18 cellular contexts compared by ENCODE assay signal in genomic region chr2:29193111-29193510, GRCh38.
DNase-seq lines count a peak whose midpoint lies in the region; ATAC-seq, FAIRE-seq and TF ChIP-seq lines count a peak whose summit lies in the region.
"Had no signal": no experiment of that assay in that cellular context is flagged by ENCODE, and none has a peak within 500 bp of the region (broad histone marks: within the 10 kb centered on the region; RNA-seq: fewer than 3 reads in every experiment).

No MANE protein-coding gene starts in this region.

- H2AFZ ChIP-seq in K562 (ENCODE audit: low read depth, low read length) (peak overlapping the region; percentile 39; the same call in 1 of the 2 replicates), trophoblast cell (ENCODE audit: insufficient read depth, low read length, poor library complexity) (no peak overlapping the region)

- POLR2A ChIA-PET in K562 (lab: Yijun Ruan, JAX): interaction anchor here (0.5 to 1.5 kb wide), 4 partner anchors 9 to 182 kb away, joined by 3 to 4 read pairs (median 4); no protein-coding TSS in a partner anchor

- H4K91ac ChIP-seq in trophoblast cell (ENCODE audit: low read depth, low read length): no peak overlapping the region

- H3K79me1 ChIP-seq in trophoblast cell (ENCODE audit: low read length): no peaks in the 10 kb centered on the region

- no peak overlapping the region for H4K12ac ChIP-seq in trophoblast cell (ENCODE audit: low read depth, low read length)

- no peak overlapping the region for H3K4ac ChIP-seq in trophoblast cell (ENCODE audit: low read depth, low read length)

- peak overlapping the region; percentile 25; the same call in 1 of the 2 replicates for H3K27ac Mint-ChIP-seq in HFFc6
- H3K27ac Mint-ChIP-seq: CD4-positive, alpha-beta T cell; H9 had no signal

- ATAC-seq in K562: no peak
- ATAC-seq in GM19351 (IDR thresholded peaks at IDR 0.05; ENCODE audit: unreplicated experiment): no peak

- no peak for TF ChIP-seq RAD21 in K562 (CRISPR knock-in tag; conservative IDR thresholded peaks at IDR 0.05 in 1 of 2, IDR thresholded peaks at IDR 0.05 in 1 of 2)

- DNase-seq in HFFc6: no peak
- no peak for DNase-seq in K562 (ENCODE audit: extremely low read depth in 1 of 4, low spot score in 3 of 4)
- peak; percentile 79 to 90 for DNase-seq in trophoblast cell
- no peak for DNase-seq in NOMO-1 treated with DMSO at 0.1 percent for 48 hours (lab: John Stamatoyannopoulos, UW; ENCODE audit: unreplicated experiment)
- DNase-seq in stimulated activated CD4-positive, alpha-beta T cell treated with anti-CD3 and anti-CD28 coated beads, Interleukin-15, amount 100 ng/mL, for 24 hours: no peak
- DNase-seq: AML-193; Caco-2; CD4-positive, alpha-beta T cell; DMS153; DMS79; GDM1; H9 had no signal

- TF ChIP-seq POLR2A in K562 (conservative IDR thresholded peaks at IDR 0.05): no peak

- H4K20me1 ChIP-seq in K562 (replicated peaks; ENCODE audit: control insufficient read depth, insufficient read depth, low read length): no peaks in the 10 kb centered on the region

- 7% methylated on average over 12 of the region's 12 CpGs for WGBS in K562 (ENCODE audit: insufficient coverage, low coverage, missing lambda C conversion rate)
- WGBS in trophoblast cell (ENCODE audit: extremely low coverage, insufficient coverage, insufficient read length): no CpG with 5 or more reads among the region's 12 CpGs

- peaks cover 53% of the 10 kb centered on the region for H3K4me1 Mint-ChIP-seq in HFFc6 (ENCODE audit: low read depth)

- no peak for FAIRE-seq in K562 (lab: Jason Lieb, UNC)
- FAIRE-seq: A204.1, GM12892, GM18507, H1 had no signal

- H2BK120ac ChIP-seq in trophoblast cell (ENCODE audit: insufficient read depth, low read length, poor library complexity): no peak overlapping the region

- H3K4me3 ChIP-seq in K562 (no peak overlapping the region), trophoblast cell (ENCODE audit: low read depth, low read length) (no peak overlapping the region)

- no peak for TF ChIP-seq CTCF in HFFc6 (IDR thresholded peaks at IDR 0.05)
- no peak for TF ChIP-seq CTCF in K562 (IDR thresholded peaks at IDR 0.05 in 2 of 3, conservative IDR thresholded peaks at IDR 0.05 in 1 of 3; ENCODE audit: insufficient read depth in 2 of 3, low read depth in 1 of 3, low read length in 3 of 3)

- intact Hi-C loops in K562 (cut with micrococcal nuclease): loop anchor here (10.0 kb wide), 2 partner anchors 118 to 608 kb away; partner anchors contain the start of gene PCARE

- CTCF ChIA-PET in K562 (lab: Yijun Ruan, JAX; ENCODE audit: low intra/inter-chr PET ratio): no interaction called here

- H4K8ac ChIP-seq in trophoblast cell (ENCODE audit: low read depth, low read length): no peak overlapping the region

- no peak overlapping the region for H2BK5ac ChIP-seq in trophoblast cell (ENCODE audit: low read depth, low read length, poor library complexity)

- no peak overlapping the region for H3K4me3 Mint-ChIP-seq in HFFc6
- H3K4me3 Mint-ChIP-seq: CD4-positive, alpha-beta T cell; H9 had no signal

- H3K23ac ChIP-seq in trophoblast cell (ENCODE audit: low read length): no peak overlapping the region

- H3K9me3 Mint-ChIP-seq in HFFc6: no peaks in the 10 kb centered on the region
- H3K9me3 Mint-ChIP-seq: CD4-positive, alpha-beta T cell had no signal

- no peaks in the 10 kb centered on the region for H3K4me1 ChIP-seq in K562 (replicated peaks in 1 of 2; ENCODE audit: control insufficient read depth in 2 of 2, insufficient read depth in 2 of 2, low read length in 2 of 2)
- H3K4me1 ChIP-seq in trophoblast cell (ENCODE audit: control insufficient read depth in 1 of 2, insufficient read depth in 2 of 2, low read length in 2 of 2): no peaks in the 10 kb centered on the region
- H3K4me1 ChIP-seq: Caco-2 had no signal

- H3K79me2 ChIP-seq in K562 (ENCODE audit: control insufficient read depth, insufficient read depth, low read length) (no peaks in the 10 kb centered on the region), trophoblast cell (ENCODE audit: control insufficient read depth, insufficient read depth, low read length, poor library complexity) (no peaks in the 10 kb centered on the region)

- no peak overlapping the region for H3K9ac ChIP-seq in K562 (ENCODE audit: insufficient read depth in 1 of 2, low read depth in 2 of 2, low read length in 2 of 2)
- H3K9ac ChIP-seq in trophoblast cell (ENCODE audit: low read length): no peak overlapping the region

- in situ Hi-C loops in K562 (cut with MboI): no loop called here

- H3K27ac ChIP-seq in K562 (ENCODE audit: extremely low read depth, low read depth, low read length): no peak overlapping the region
- no peak overlapping the region for H3K27ac ChIP-seq in trophoblast cell (ENCODE audit: low read depth, low read length)
- H3K27ac ChIP-seq: C4-2B had no signal

- no peak overlapping the region for H2AK5ac ChIP-seq in trophoblast cell (ENCODE audit: low read length)

- H3K4me2 ChIP-seq in K562 (ENCODE audit: insufficient read depth, low read length) (no peak overlapping the region), trophoblast cell (ENCODE audit: low read length) (no peak overlapping the region)

- no peak overlapping the region for H3K18ac ChIP-seq in trophoblast cell (ENCODE audit: low read length)

- no peaks in the 10 kb centered on the region for H3K9me1 ChIP-seq in K562 (ENCODE audit: control insufficient read depth, insufficient read depth, low read length)

- TF ChIP-seq EP300 in K562 (IDR thresholded peaks at IDR 0.05; ENCODE audit: low read length): no peak

- H3K27me3 ChIP-seq in K562 (ENCODE audit: control insufficient read depth in 2 of 2, insufficient read depth in 2 of 2, low read length in 2 of 2) (peaks cover 7 to 10% of the 10 kb centered on the region in 2 experiments; a peak in 3 of 5 replicates), trophoblast cell (ENCODE audit: insufficient read depth, low read length) (no peaks in the 10 kb centered on the region)

- no peaks in the 10 kb centered on the region; the same call in 1 of the 2 replicates for H3K27me3 Mint-ChIP-seq in HFFc6 (ENCODE audit: insufficient read depth)
- H3K27me3 Mint-ChIP-seq: CD4-positive, alpha-beta T cell had no signal

- no peak overlapping the region for H2BK12ac ChIP-seq in trophoblast cell (ENCODE audit: low read length)

- H3K9me3 ChIP-seq in K562 (replicated peaks; ENCODE audit: control insufficient read depth, insufficient read depth, low read depth, low read length) (no peaks in the 10 kb centered on the region), trophoblast cell (ENCODE audit: insufficient read depth, low read depth, low read length) (peaks cover 3% of the 10 kb centered on the region)
- H3K9me3 ChIP-seq: Caco-2 had no signal

- 0 out of 2 replicates have a peak, but pooled peaks cover 5% of the 10 kb centered on the region for H3K36me3 Mint-ChIP-seq in HFFc6 (ENCODE audit: low read depth)

- BruUV-seq in K562 (replicated peaks; lab: Mats Ljungman, UMichigan): no TSS peak

- H3K36me3 ChIP-seq in K562 (ENCODE audit: control insufficient read depth, insufficient read depth, low read length) (no peaks in the 10 kb centered on the region), trophoblast cell (ENCODE audit: control insufficient read depth in 1 of 2, insufficient read depth in 2 of 2, low read length in 2 of 2) (no peaks in the 10 kb centered on the region)

- no peak overlapping the region for H3K14ac ChIP-seq in trophoblast cell (ENCODE audit: low read length)

TF ChIP-seq in K562, 482 proteins besides CTCF, POLR2A, EP300 and RAD21 (continues in another document):
- no peak for TF ChIP-seq THAP7 (CRISPR knock-in tag; IDR thresholded peaks at IDR 0.05)
- TF ChIP-seq TCF3 (CRISPR knock-in tag; IDR thresholded peaks at IDR 0.05): no peak
- TF ChIP-seq CAMTA2 (CRISPR knock-in tag; conservative IDR thresholded peaks at IDR 0.05): no peak
- TF ChIP-seq, protein P1, sequence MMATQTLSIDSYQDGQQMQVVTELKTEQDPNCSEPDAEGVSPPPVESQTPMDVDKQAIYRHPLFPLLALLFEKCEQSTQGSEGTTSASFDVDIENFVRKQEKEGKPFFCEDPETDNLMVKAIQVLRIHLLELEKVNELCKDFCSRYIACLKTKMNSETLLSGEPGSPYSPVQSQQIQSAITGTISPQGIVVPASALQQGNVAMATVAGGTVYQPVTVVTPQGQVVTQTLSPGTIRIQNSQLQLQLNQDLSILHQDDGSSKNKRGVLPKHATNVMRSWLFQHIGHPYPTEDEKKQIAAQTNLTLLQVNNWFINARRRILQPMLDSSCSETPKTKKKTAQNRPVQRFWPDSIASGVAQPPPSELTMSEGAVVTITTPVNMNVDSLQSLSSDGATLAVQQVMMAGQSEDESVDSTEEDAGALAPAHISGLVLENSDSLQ (IDR thresholded peaks at IDR 0.05): 0 out of 2 replicates have a peak, but pooled peaks have one; percentile 6
- TF ChIP-seq, protein P2, sequence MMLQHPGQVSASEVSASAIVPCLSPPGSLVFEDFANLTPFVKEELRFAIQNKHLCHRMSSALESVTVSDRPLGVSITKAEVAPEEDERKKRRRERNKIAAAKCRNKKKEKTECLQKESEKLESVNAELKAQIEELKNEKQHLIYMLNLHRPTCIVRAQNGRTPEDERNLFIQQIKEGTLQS (IDR thresholded peaks at IDR 0.05): no peak
- TF ChIP-seq, protein P2 (CRISPR knock-in tag; conservative IDR thresholded peaks at IDR 0.05): no peak
- TF ChIP-seq ZNF77 (CRISPR knock-in tag; IDR thresholded peaks at IDR 0.05): no peak
- TF ChIP-seq, protein P3, sequence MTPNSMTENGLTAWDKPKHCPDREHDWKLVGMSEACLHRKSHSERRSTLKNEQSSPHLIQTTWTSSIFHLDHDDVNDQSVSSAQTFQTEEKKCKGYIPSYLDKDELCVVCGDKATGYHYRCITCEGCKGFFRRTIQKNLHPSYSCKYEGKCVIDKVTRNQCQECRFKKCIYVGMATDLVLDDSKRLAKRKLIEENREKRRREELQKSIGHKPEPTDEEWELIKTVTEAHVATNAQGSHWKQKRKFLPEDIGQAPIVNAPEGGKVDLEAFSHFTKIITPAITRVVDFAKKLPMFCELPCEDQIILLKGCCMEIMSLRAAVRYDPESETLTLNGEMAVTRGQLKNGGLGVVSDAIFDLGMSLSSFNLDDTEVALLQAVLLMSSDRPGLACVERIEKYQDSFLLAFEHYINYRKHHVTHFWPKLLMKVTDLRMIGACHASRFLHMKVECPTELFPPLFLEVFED (CRISPR knock-in tag; conservative IDR thresholded peaks at IDR 0.05): no peak
- no peak for TF ChIP-seq HSF4 (CRISPR knock-in tag; IDR thresholded peaks at IDR 0.05; ENCODE audit: borderline replicate concordance)
- no peak for TF ChIP-seq MAZ (CRISPR knock-in tag; conservative IDR thresholded peaks at IDR 0.05 in 1 of 2, IDR thresholded peaks at IDR 0.05 in 1 of 2)

Comparison
In these comparisons a context has a peak if more than half of its experiments do, and no peak if none do; other contexts are left out.
1. DNase-seq: peak in trophoblast cell (2 of 2); none in HFFc6 (single experiment), K562 (0 of 4), NOMO-1 treated with DMSO at 0.1 percent for 48 hours (single experiment) and stimulated activated CD4-positive, alpha-beta T cell treated with anti-CD3 and anti-CD28 coated beads, Interleukin-15, amount 100 ng/mL, for 24 hours (single experiment).